In the genomic region with DNA sequence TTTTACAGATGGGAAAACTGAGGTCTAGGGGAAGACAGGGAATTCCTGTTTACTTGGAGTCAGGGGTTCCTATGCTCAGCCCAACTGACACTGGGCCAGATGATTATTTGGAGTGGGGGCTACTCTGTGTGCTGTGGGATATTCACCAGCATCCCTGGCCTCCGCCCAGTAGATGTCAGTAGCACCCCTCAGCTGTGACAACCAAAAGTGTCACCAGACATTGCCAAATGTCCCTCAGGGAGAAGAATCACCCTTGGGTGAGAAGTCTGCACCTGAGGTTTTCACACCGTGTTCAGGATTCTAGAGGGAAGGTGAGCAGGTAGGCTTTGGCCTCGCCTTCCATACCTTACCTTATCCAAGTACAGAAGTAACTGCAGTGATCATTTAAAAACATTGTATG, we compare ENCODE assay signal across 12 cellular contexts. TPM values are rescaled to one million over a fixed set of nuclear protein-coding genes. Genes with fewer than 3 reads are reported as not detected.
DNase-seq lines count a peak whose midpoint lies in the region; ATAC-seq, FAIRE-seq and TF ChIP-seq lines count a peak whose summit lies in the region.
"Had no signal": no experiment of that assay in that cellular context is flagged by ENCODE, and none has a peak within 500 bp of the region (broad histone marks: within the 10 kb centered on the region; RNA-seq: fewer than 3 reads in every experiment).

No MANE protein-coding gene starts in this region.

- H2AK5ac ChIP-seq in H1 (ENCODE audit: low read depth, low read length): no peak overlapping the region

- no peak overlapping the region for H3K4me2 ChIP-seq in H1 (ENCODE audit: insufficient read depth in 1 of 2, low read depth in 2 of 2, low read length in 2 of 2)

- no peak overlapping the region for H3K4ac ChIP-seq in H1 (replicated peaks; ENCODE audit: insufficient read length, low read depth, low read length)

- TF ChIP-seq CTCF in H1 (IDR thresholded peaks at IDR 0.05; ENCODE audit: control extremely low read depth in 1 of 3, insufficient read depth in 1 of 3, low read depth in 1 of 3, low read length in 3 of 3): peak; percentile 48 to 69 (median 58)
- TF ChIP-seq CTCF in GM10248 (IDR thresholded peaks at IDR 0.05; ENCODE audit: control extremely low read depth, extremely low read depth, low read depth, missing control alignments): no peak

- peak; percentile 50 to 67; a peak in 3 of 4 replicates for TF ChIP-seq RAD21 in H1 (IDR thresholded peaks at IDR 0.05 in 1 of 2, conservative IDR thresholded peaks at IDR 0.05 in 1 of 2; ENCODE audit: low read depth in 2 of 2, low read length in 2 of 2)

- H3K56ac ChIP-seq in H1 (replicated peaks; ENCODE audit: insufficient read length, low read depth, low read length): no peak overlapping the region

- H2BK15ac ChIP-seq in H1 (ENCODE audit: low read length): no peak overlapping the region

- H2BK12ac ChIP-seq in H1 (ENCODE audit: low read depth, low read length): no peak overlapping the region

- no peaks in the 10 kb centered on the region for H3K4me1 Mint-ChIP-seq in stimulated activated naive CD8-positive, alpha-beta T cell treated with anti-CD3 and anti-CD28 coated beads, Interleukin-15, amount 100 ng/mL, for 72 hours

- no peaks in the 10 kb centered on the region for H3K27me3 Mint-ChIP-seq in stimulated activated naive CD8-positive, alpha-beta T cell treated with anti-CD3 and anti-CD28 coated beads, Interleukin-15, amount 100 ng/mL, for 72 hours

- peaks cover 0 to 6% (median 2%) of the 10 kb centered on the region in 4 experiments; a peak in 3 of 7 replicates for H3K4me1 ChIP-seq in H1 (replicated peaks in 1 of 4; ENCODE audit: control insufficient read depth in 3 of 4, insufficient read depth in 4 of 4, low read length in 3 of 4)
- H3K4me1 ChIP-seq: SJSA1 had no signal

- H2BK5ac ChIP-seq in H1 (ENCODE audit: low read depth, low read length): no peak overlapping the region

- peak; percentile 49 for ATAC-seq in stimulated activated naive CD8-positive, alpha-beta T cell treated with anti-CD3 and anti-CD28 coated beads, Interleukin-15, amount 100 ng/mL, for 72 hours
- ATAC-seq in stimulated activated naive CD8-positive, alpha-beta T cell treated with anti-CD3 and anti-CD28 coated beads, Interleukin-15, Interleukin-2, amounts not matched to agents 100 U/mL and 50 U/mL, for 24 hours: no peak
- ATAC-seq in HG02610 (IDR thresholded peaks at IDR 0.05; ENCODE audit: unreplicated experiment): no peak

- H3K14ac ChIP-seq in H1 (ENCODE audit: insufficient read length): no peak overlapping the region

- no peak overlapping the region for H3K4me3 Mint-ChIP-seq in stimulated activated naive CD8-positive, alpha-beta T cell treated with anti-CD3 and anti-CD28 coated beads, Interleukin-15, amount 100 ng/mL, for 72 hours

- no peaks in the 10 kb centered on the region for H3K27me3 ChIP-seq in H1 (replicated peaks in 1 of 4; ENCODE audit: control insufficient read depth in 3 of 4, extremely low read depth in 1 of 4, insufficient read depth in 3 of 4, low read length in 3 of 4)

- CTCF ChIA-PET in H1 (lab: Charles Lee; ENCODE audit: partially characterized antibody) (interaction anchor here (0.6 to 2.0 kb wide), 5 partner anchors 10 to 1170 kb away, joined by 3 to 8 read pairs (median 4); a partner anchor contains a TSS), GM10248 (lab: Yijun Ruan, JAX) (no interaction called here)

- no peaks in the 10 kb centered on the region for H3K9me3 Mint-ChIP-seq in stimulated activated naive CD8-positive, alpha-beta T cell treated with anti-CD3 and anti-CD28 coated beads, Interleukin-15, amount 100 ng/mL, for 72 hours

- DNase-seq in stimulated activated naive CD8-positive, alpha-beta T cell treated with anti-CD3 and anti-CD28 coated beads, Interleukin-15, amount 100 ng/mL, for 72 hours: peak in 1 of 2 donors; percentile 3
- no peak for DNase-seq in stimulated activated naive CD8-positive, alpha-beta T cell treated with anti-CD3 and anti-CD28 coated beads, Interleukin-15, Interleukin-2, amounts not matched to agents 100 U/mL and 50 U/mL, for 24 hours
- DNase-seq in NAMALWA (ENCODE audit: low spot score) (peak; percentile 38), H1 (ENCODE audit: low read depth in 1 of 2, low spot score in 2 of 2) (no peak), NCI-H69 (lab: John Stamatoyannopoulos, UW) (no peak), GM10248 (ENCODE audit: extremely low spot score) (no peak)
- DNase-seq in stimulated activated CD4-positive, alpha-beta T cell treated with anti-CD3 and anti-CD28 coated beads, Interleukin-12 subunit alpha, Interleukin-12 subunit beta, amount 100 ng/mL, for 4 hours: no peak
- DNase-seq: anterior cingulate cortex; effector memory CD4-positive, alpha-beta T cell; MM.1S had no signal

- no peak overlapping the region for H3K4me3 ChIP-seq in H1 (ENCODE audit: extremely low read depth in 1 of 4, insufficient read depth in 2 of 4, low read depth in 3 of 4, low read length in 4 of 4)
- H3K4me3 ChIP-seq: SJSA1 had no signal

- no peak overlapping the region for H2BK120ac ChIP-seq in H1 (replicated peaks; ENCODE audit: low read depth, low read length)

- no peak overlapping the region for H3K23ac ChIP-seq in H1 (ENCODE audit: insufficient read length)

- no peaks in the 10 kb centered on the region for H3K79me1 ChIP-seq in H1 (ENCODE audit: low read depth, low read length)

- H3K27ac Mint-ChIP-seq in stimulated activated naive CD8-positive, alpha-beta T cell treated with anti-CD3 and anti-CD28 coated beads, Interleukin-15, amount 100 ng/mL, for 72 hours: no peak overlapping the region

- H3K18ac ChIP-seq in H1 (ENCODE audit: extremely low read depth, low read length): no peak overlapping the region

- TF ChIP-seq POLR2A in H1 (IDR thresholded peaks at IDR 0.05; ENCODE audit: control extremely low read depth in 1 of 2, low read depth in 2 of 2, low read length in 2 of 2): no peak

- no peak overlapping the region for H4K91ac ChIP-seq in H1 (replicated peaks; ENCODE audit: insufficient read length, low read length)

- POLR2A ChIA-PET in H1 (lab: Charles Lee; ENCODE audit: partially characterized antibody) (no interaction called here), GM10248 (lab: Yijun Ruan, JAX) (no interaction called here)

- no peak overlapping the region for H2BK20ac ChIP-seq in H1 (ENCODE audit: low read length)

- no peaks in the 10 kb centered on the region for H4K20me1 ChIP-seq in H1 (replicated peaks in 1 of 2; ENCODE audit: control insufficient read depth in 1 of 2, insufficient read depth in 2 of 2, low read length in 2 of 2)

- H3K79me2 ChIP-seq in H1 (ENCODE audit: control insufficient read depth in 1 of 2, insufficient read depth in 2 of 2, low read length in 2 of 2): no peaks in the 10 kb centered on the region

- no peak overlapping the region for H3K9ac ChIP-seq in H1 (replicated peaks in 1 of 4; ENCODE audit: extremely low read depth in 1 of 4, low read depth in 3 of 4, low read length in 3 of 4)

- no peaks in the 10 kb centered on the region for H3K23me2 ChIP-seq in H1 (ENCODE audit: low read depth, low read length)

- H3K9me3 ChIP-seq in H1 (ENCODE audit: insufficient read depth in 2 of 2, low read depth in 1 of 2, low read length in 1 of 2): no peaks in the 10 kb centered on the region
- H3K9me3 ChIP-seq: SJSA1 had no signal

- TF ChIP-seq EP300 in H1 (IDR thresholded peaks at IDR 0.05; ENCODE audit: borderline replicate concordance in 1 of 2, low read depth in 2 of 2, low read length in 2 of 2): no peak

- H2AFZ ChIP-seq in H1 (ENCODE audit: low read length): no peak overlapping the region

- peak; percentile 7 for FAIRE-seq in H1 (lab: Jason Lieb, UNC)

- no peak overlapping the region for H4K5ac ChIP-seq in H1 (ENCODE audit: insufficient read length, low read depth, low read length)

- WGBS in H1 (ENCODE audit: extremely low coverage in 1 of 2, insufficient coverage in 1 of 2, insufficient read length in 1 of 2, insufficient replicate concordance in 2 of 2, low coverage in 1 of 2, low lambda C conversion rate in 2 of 2, missing lambda C conversion rate in 1 of 2), 2 experiments: 93% methylated on average over 3 of the region's 3 CpGs; no CpG with 5 or more reads in 1 of the 2 experiments

- H3K36me3 ChIP-seq in H1 (ENCODE audit: control insufficient read depth in 2 of 4, insufficient read depth in 4 of 4, low read length in 3 of 4): no peaks in the 10 kb centered on the region
- H3K36me3 ChIP-seq: SJSA1 had no signal

- no peak overlapping the region for H4K8ac ChIP-seq in H1 (ENCODE audit: extremely low read depth, insufficient read depth, low read length)

- no peak overlapping the region for H3K27ac ChIP-seq in H1 (ENCODE audit: low read depth, low read length)
- H3K27ac ChIP-seq: SJSA1 had no signal

RNA-seq across cellular contexts. Expression of a gene that starts 27.6 kb away (rescaled TPM):
- total RNA-seq in H1 (2021; fragmentation: NEBNext Ultra II Directional; extraction: Animal tissue kit (Norgen Biotek cat#: 25700)): 1.7 and 2.3 TPM in 2 replicates
- 0.78 and 1.5 TPM in 2 replicates for polyA plus RNA-seq in H1 (2011; rRNA removed)
- 2.0 TPM for polyA plus RNA-seq in H1 (2011; cell fraction: cytosol; rRNA removed)
- 2.0 TPM for polyA plus RNA-seq in H1 (2011; cell fraction: nucleus; rRNA removed)
- polyA plus RNA-seq in H1 (2012, experiment 1 of 2): 1.1 to 1.9 TPM (median 1.5 TPM) in 4 replicates
- 0.39 TPM for polyA plus RNA-seq in H1 (2012, experiment 2 of 2)
- 1.3 TPM for polyA plus RNA-seq in H1 (2013, experiment 1 of 2)
- polyA plus RNA-seq in H1 (2013, experiment 2 of 2): 1.3 TPM
- 2.7 and 3.2 TPM in 2 replicates for polyA minus RNA-seq in H1 (2011; rRNA and poly(A)+ RNA removed)
- 1.5 TPM for polyA minus RNA-seq in H1 (2011; cell fraction: cytosol; rRNA and poly(A)+ RNA removed)
- polyA minus RNA-seq in H1 (2011; cell fraction: nucleus; rRNA and poly(A)+ RNA removed): 2.3 TPM
- total RNA-seq: SJSA1 had no signal

RNA-seq across cellular contexts. Expression of a gene that starts 45.7 kb away (rescaled TPM):
- 24.7 and 28.5 TPM in 2 replicates for total RNA-seq in H1 (2021; fragmentation: NEBNext Ultra II Directional; extraction: Animal tissue kit (Norgen Biotek cat#: 25700))
- 2.8 and 5.4 TPM in 2 replicates for polyA plus RNA-seq in H1 (2011; rRNA removed)
- 5.9 TPM for polyA plus RNA-seq in H1 (2011; cell fraction: cytosol; rRNA removed)
- polyA plus RNA-seq in H1 (2011; cell fraction: nucleus; rRNA removed): 3.6 TPM
- polyA plus RNA-seq in H1 (2012, experiment 1 of 2): 6.4 to 9.2 TPM (median 7.3 TPM) in 4 replicates
- 0.73 TPM for polyA plus RNA-seq in H1 (2012, experiment 2 of 2)
- 19.2 TPM for polyA plus RNA-seq in H1 (2013, experiment 1 of 2)
- 18.7 TPM for polyA plus RNA-seq in H1 (2013, experiment 2 of 2)
- polyA minus RNA-seq in H1 (2011; rRNA and poly(A)+ RNA removed): 7.6 and 9.2 TPM in 2 replicates
- polyA minus RNA-seq in H1 (2011; cell fraction: cytosol; rRNA and poly(A)+ RNA removed): 6.1 TPM
- polyA minus RNA-seq in H1 (2011; cell fraction: nucleus; rRNA and poly(A)+ RNA removed): 15.3 TPM

RNA-seq across cellular contexts. Expression of a gene that starts 45.8 kb away (rescaled TPM):
- 3.5 and 3.9 TPM in 2 replicates for total RNA-seq in H1 (2021; fragmentation: NEBNext Ultra II Directional; extraction: Animal tissue kit (Norgen Biotek cat#: 25700))
- 1.3 and 1.4 TPM in 2 replicates for polyA plus RNA-seq in H1 (2011; rRNA removed)
- 1.1 TPM for polyA plus RNA-seq in H1 (2011; cell fraction: cytosol; rRNA removed)
- polyA plus RNA-seq in H1 (2011; cell fraction: nucleus; rRNA removed): 1.1 TPM
- 1.2 to 1.8 TPM (median 1.3 TPM) in 4 replicates for polyA plus RNA-seq in H1 (2012, experiment 1 of 2)
- polyA plus RNA-seq in H1 (2012, experiment 2 of 2): 1.1 TPM
- polyA plus RNA-seq in H1 (2013, experiment 1 of 2): 1.8 TPM
- 1.7 TPM for polyA plus RNA-seq in H1 (2013, experiment 2 of 2)
- 1.5 and 1.6 TPM in 2 replicates for polyA minus RNA-seq in H1 (2011; rRNA and poly(A)+ RNA removed)
- 2.1 TPM for polyA minus RNA-seq in H1 (2011; cell fraction: cytosol; rRNA and poly(A)+ RNA removed)
- 3.4 TPM for polyA minus RNA-seq in H1 (2011; cell fraction: nucleus; rRNA and poly(A)+ RNA removed)

RNA-seq across cellular contexts. Expression of a gene that starts 52.4 kb away (rescaled TPM):
- total RNA-seq in H1 (2021; fragmentation: NEBNext Ultra II Directional; extraction: Animal tissue kit (Norgen Biotek cat#: 25700)): 0.50 and 0.69 TPM in 2 replicates
- polyA plus RNA-seq in H1 (2011; rRNA removed): 0.02 TPM in 2 replicates
- 0.14 TPM for polyA plus RNA-seq in H1 (2011; cell fraction: cytosol; rRNA removed)
- 0.16 TPM for polyA plus RNA-seq in H1 (2011; cell fraction: nucleus; rRNA removed)
- 0.13 TPM in 1 of 4 replicates, not detected in the others for polyA plus RNA-seq in H1 (2012, experiment 1 of 2)
- not detected for polyA plus RNA-seq in H1 (2012, experiment 2 of 2)
- polyA plus RNA-seq in H1 (2013, experiment 1 of 2): 0.36 TPM
- polyA plus RNA-seq in H1 (2013, experiment 2 of 2): 0.33 TPM
- not detected in 2 replicates for polyA minus RNA-seq in H1 (2011; rRNA and poly(A)+ RNA removed)
- polyA minus RNA-seq in H1 (2011; cell fraction: cytosol; rRNA and poly(A)+ RNA removed): not detected
- polyA minus RNA-seq in H1 (2011; cell fraction: nucleus; rRNA and poly(A)+ RNA removed): 0.10 TPM
